26 cellular contexts compared by ENCODE assay signal in genomic region chr2:100812573-100812972, GRCh38. TPM values are rescaled to one million over a fixed set of nuclear protein-coding genes. Genes with fewer than 3 reads are reported as not detected.
DNase-seq lines count a peak whose midpoint lies in the region; ATAC-seq lines count a peak whose summit lies in the region.
"Had no signal": no experiment of that assay in that cellular context is flagged by ENCODE, and none has a peak within 500 bp of the region (broad histone marks: within the 10 kb centered on the region; RNA-seq: fewer than 3 reads in every experiment).

No MANE protein-coding gene starts in this region.

- no peaks in the 10 kb centered on the region for H3K36me3 ChIP-seq in BLaER1
- H3K36me3 ChIP-seq in KOPT-K1 (ENCODE audit: insufficient read depth, low read length): no peaks in the 10 kb centered on the region
- H3K36me3 ChIP-seq: heart left ventricle, right atrium auricular region had no signal

- H3K9me3 ChIP-seq in BLaER1 (0 out of 2 replicates have a peak, but pooled peaks cover 10% of the 10 kb centered on the region), KOPT-K1 (ENCODE audit: insufficient read depth, low read length, poor library complexity, severe bottlenecking) (no peaks in the 10 kb centered on the region)
- H3K9me3 ChIP-seq: A549, heart left ventricle, right atrium auricular region had no signal

- 0 out of 2 replicates have a peak, but pooled peaks cover 4% of the 10 kb centered on the region for H3K27me3 ChIP-seq in BLaER1
- H3K27me3 ChIP-seq: heart left ventricle, right atrium auricular region had no signal

- H3K36me3 Mint-ChIP-seq in activated CD4-positive, alpha-beta T cell treated with anti-CD3 and anti-CD28 coated beads, Interleukin-2, amount 10 ng/mL, durations not matched to agents 24 days and 14 days (ENCODE audit: low read depth): no peaks in the 10 kb centered on the region
- no peaks in the 10 kb centered on the region for H3K36me3 Mint-ChIP-seq in activated naive CD8-positive, alpha-beta T cell treated with anti-CD3 and anti-CD28 coated beads, Interleukin-2, amount 10 ng/mL, durations not matched to agents 7 days and 5 days
- H3K36me3 Mint-ChIP-seq: stimulated activated naive B cell treated with anti-CD40 and anti-IgM and Interleukin-4, amounts not matched to agents 10 μg/mL and 1 μg/mL and 100 μg/mL, for 72 hours had no signal

- H3K4me3 ChIP-seq in BLaER1: no peak overlapping the region
- H3K4me3 ChIP-seq: A549, right atrium auricular region had no signal

- peak overlapping the region; percentile 52 for H3K27ac Mint-ChIP-seq in activated CD4-positive, alpha-beta T cell treated with anti-CD3 and anti-CD28 coated beads, Interleukin-2, amount 10 ng/mL, durations not matched to agents 24 days and 14 days
- peak overlapping the region; percentile 81 for H3K27ac Mint-ChIP-seq in activated naive CD8-positive, alpha-beta T cell treated with anti-CD3 and anti-CD28 coated beads, Interleukin-2, amount 10 ng/mL, durations not matched to agents 7 days and 5 days
- H3K27ac Mint-ChIP-seq: stimulated activated naive B cell treated with anti-CD40 and anti-IgM and Interleukin-4, amounts not matched to agents 10 μg/mL and 1 μg/mL and 100 μg/mL, for 72 hours had no signal

- POLR2A ChIA-PET in activated naive CD8-positive, alpha-beta T cell treated with anti-CD3 and anti-CD28 coated beads, Interleukin-2, amount 10 ng/mL, durations not matched to agents 7 days and 5 days (lab: Charles Lee): no interaction called here

- H3K9me3 Mint-ChIP-seq in activated CD4-positive, alpha-beta T cell treated with anti-CD3 and anti-CD28 coated beads, Interleukin-2, amount 10 ng/mL, durations not matched to agents 24 days and 14 days: peaks cover 9% of the 10 kb centered on the region
- no peaks in the 10 kb centered on the region for H3K9me3 Mint-ChIP-seq in activated naive CD8-positive, alpha-beta T cell treated with anti-CD3 and anti-CD28 coated beads, Interleukin-2, amount 10 ng/mL, durations not matched to agents 7 days and 5 days

- no peak for ATAC-seq in activated naive CD8-positive, alpha-beta T cell treated with anti-CD3 and anti-CD28 coated beads, Interleukin-2, amount 10 ng/mL, durations not matched to agents 7 days and 5 days (ENCODE audit: low read depth)
- no peak for ATAC-seq in GM21737 (IDR thresholded peaks at IDR 0.05; ENCODE audit: unreplicated experiment)
- ATAC-seq: A549; heart left ventricle; Panc1; stimulated activated naive B cell treated with anti-CD40 and anti-IgM and Interleukin-4, amounts not matched to agents 10 μg/mL and 1 μg/mL and 100 μg/mL, for 72 hours had no signal

- H3K4me1 ChIP-seq in BLaER1: peaks cover 18% of the 10 kb centered on the region

- no peak overlapping the region for H3K9ac ChIP-seq in BLaER1
- H3K9ac ChIP-seq: KMS-11 had no signal

- H3K27ac ChIP-seq in BLaER1 (no peak overlapping the region), KOPT-K1 (ENCODE audit: low read depth, low read length, poor library complexity, severe bottlenecking) (peak overlapping the region; percentile 41)
- H3K27ac ChIP-seq: A549, KMS-11 had no signal

- H3K4me2 ChIP-seq in BLaER1: peak overlapping the region; percentile 53
- H3K4me2 ChIP-seq: A549, KMS-11 had no signal

- H3K4me3 Mint-ChIP-seq in activated CD4-positive, alpha-beta T cell treated with anti-CD3 and anti-CD28 coated beads, Interleukin-2, amount 10 ng/mL, durations not matched to agents 24 days and 14 days: peak overlapping the region; percentile 41
- H3K4me3 Mint-ChIP-seq in activated naive CD8-positive, alpha-beta T cell treated with anti-CD3 and anti-CD28 coated beads, Interleukin-2, amount 10 ng/mL, durations not matched to agents 7 days and 5 days: peak overlapping the region; percentile 24
- H3K4me3 Mint-ChIP-seq: stimulated activated naive B cell treated with anti-CD40 and anti-IgM and Interleukin-4, amounts not matched to agents 10 μg/mL and 1 μg/mL and 100 μg/mL, for 72 hours had no signal

- no peaks in the 10 kb centered on the region for H4K20me1 ChIP-seq in BLaER1

- H3K4me1 Mint-ChIP-seq in activated CD4-positive, alpha-beta T cell treated with anti-CD3 and anti-CD28 coated beads, Interleukin-2, amount 10 ng/mL, durations not matched to agents 24 days and 14 days: peaks cover 22% of the 10 kb centered on the region
- H3K4me1 Mint-ChIP-seq in activated naive CD8-positive, alpha-beta T cell treated with anti-CD3 and anti-CD28 coated beads, Interleukin-2, amount 10 ng/mL, durations not matched to agents 7 days and 5 days: peaks cover 15% of the 10 kb centered on the region
- H3K4me1 Mint-ChIP-seq: stimulated activated naive B cell treated with anti-CD40 and anti-IgM and Interleukin-4, amounts not matched to agents 10 μg/mL and 1 μg/mL and 100 μg/mL, for 72 hours had no signal

- intact Hi-C loops in activated CD4-positive, alpha-beta T cell treated with anti-CD3 and anti-CD28 coated beads, Interleukin-2, amount 10 ng/mL, durations not matched to agents 24 days and 14 days (cut with micrococcal nuclease): loop anchor here (5.0 kb wide), 1 partner anchor 190 kb away; the partner anchor contains the start of gene RPL31

- no peak for DNase-seq in activated CD4-positive, alpha-beta T cell treated with anti-CD3 and anti-CD28 coated beads, Interleukin-2, amount 10 ng/mL, durations not matched to agents 24 days and 14 days
- no peak for DNase-seq in activated CD4-positive, alpha-beta T cell treated with anti-CD3 and anti-CD28 coated beads for 48 hours
- no peak for DNase-seq in activated naive CD8-positive, alpha-beta T cell treated with anti-CD3 and anti-CD28 coated beads, Interleukin-2, amount 10 ng/mL, durations not matched to agents 7 days and 5 days
- no peak for DNase-seq in activated gamma-delta T cell treated with Interleukin-2 at 50 U/mL for 16 hours
- no peak for DNase-seq in NOMO-1 treated with DMSO at 0.1 percent for 48 hours (lab: John Stamatoyannopoulos, UW; ENCODE audit: unreplicated experiment)
- DNase-seq: activated CD4-positive, alpha-beta T cell treated with anti-CD3 and anti-CD28 coated beads, Interleukin-2, amount 50 U/mL, for 4 hours; activated CD8-positive, alpha-beta memory T cell treated with anti-CD3 and anti-CD28 coated beads, Interleukin-2, amount 50 U/mL, for 48 hours; activated effector memory CD4-positive, alpha-beta T cell treated with Interleukin-2 at 50 U/mL for 16 hours; AML-193; DMS53; foreskin melanocyte; heart left ventricle; MM.1S; NCI-H1105 treated with DMSO at 0.1 percent for 48 hours; NCI-H2029 treated with DMSO at 0.1 percent for 48 hours; NCI-H526; SHP77; small intestine; stimulated activated naive B cell treated with anti-CD40 and anti-IgM and Interleukin-4, amounts not matched to agents 10 μg/mL and 1 μg/mL and 100 μg/mL, for 72 hours had no signal

- H3K27me3 Mint-ChIP-seq in activated CD4-positive, alpha-beta T cell treated with anti-CD3 and anti-CD28 coated beads, Interleukin-2, amount 10 ng/mL, durations not matched to agents 24 days and 14 days: peaks cover 12% of the 10 kb centered on the region
- H3K27me3 Mint-ChIP-seq in activated naive CD8-positive, alpha-beta T cell treated with anti-CD3 and anti-CD28 coated beads, Interleukin-2, amount 10 ng/mL, durations not matched to agents 7 days and 5 days: peaks cover 11% of the 10 kb centered on the region

RNA-seq across cellular contexts. Expression of gene NPAS2, which starts 7.4 kb away (rescaled TPM):
- 9.1 and 10.1 TPM in 2 replicates for total RNA-seq in activated CD4-positive, alpha-beta T cell treated with anti-CD3 and anti-CD28 coated beads, Interleukin-2, amount 10 ng/mL, durations not matched to agents 24 days and 14 days
- total RNA-seq in activated naive CD8-positive, alpha-beta T cell treated with anti-CD3 and anti-CD28 coated beads, Interleukin-2, amount 10 ng/mL, durations not matched to agents 7 days and 5 days: 1 to 10 TPM; 4.2 to 4.9 TPM
